23 cellular contexts compared by ENCODE assay signal in genomic region chr12:132665149-132665491, GRCh38. TPM values are rescaled to one million over a fixed set of nuclear protein-coding genes. Genes with fewer than 3 reads are reported as not detected.
"Had no signal": no experiment of that assay in that cellular context is flagged by ENCODE, and none has a peak within 500 bp of the region (broad histone marks: within the 10 kb centered on the region; RNA-seq: fewer than 3 reads in every experiment).

No MANE protein-coding gene starts in this region.

- DNase-seq: effector memory CD4-positive, alpha-beta T cell; heart left ventricle; hippocampal formation; left colon; left ventricle myocardium superior; mesenchymal stem cell; naive B cell; stimulated activated CD4-positive, alpha-beta T cell treated with anti-CD3 and anti-CD28 coated beads, Interleukin-2, amount 100 ng/mL, for 24 hours; stimulated activated CD4-positive, alpha-beta T cell treated with anti-CD3 and anti-CD28 coated beads, Interleukin-4, amount 100 ng/mL, for 4 hours; stimulated activated naive CD4-positive, alpha-beta T cell; thyroid gland had no signal

- FAIRE-seq: endometrium, frontal cortex, urothelium cell line had no signal

- ATAC-seq: esophagus mucosa, heart left ventricle, left colon, sciatic nerve had no signal

- H3K27me3 ChIP-seq: heart left ventricle, thyroid gland had no signal

- H3K4me1 ChIP-seq: heart left ventricle, thyroid gland had no signal

- H3K9me3 ChIP-seq: heart left ventricle, thyroid gland had no signal

- H3K27ac ChIP-seq: heart left ventricle, skin epidermis, thyroid gland had no signal

- H3K4me3 ChIP-seq: heart left ventricle, lung, skin epidermis, thyroid gland had no signal

RNA-seq across cellular contexts. Expression of gene P2RX2, which starts 46.5 kb away (rescaled TPM):
- total RNA-seq: esophagus mucosa, fibroblast of lung, frontal cortex, glomerular endothelial cell, heart left ventricle, kidney epithelial cell, left ventricle myocardium superior, osteoblast, pulmonary artery endothelial cell, sciatic nerve had no signal
- polyA plus RNA-seq: fibroblast of lung, heart left ventricle had no signal

RNA-seq across cellular contexts. Expression of gene LRCOL1, which starts 54.7 kb away (rescaled TPM):
- total RNA-seq: frontal cortex, glomerular endothelial cell, heart left ventricle, kidney epithelial cell, left colon, left ventricle myocardium superior, osteoblast, pulmonary artery endothelial cell, sciatic nerve had no signal
- polyA plus RNA-seq: fibroblast of lung, heart left ventricle had no signal
